Comparison of ENCODE assay signal across 20 cellular contexts in genomic region chr5:178785999-178786398, GRCh38. TPM values are rescaled to one million over a fixed set of nuclear protein-coding genes. Genes with fewer than 3 reads are reported as not detected.
DNase-seq lines count a peak whose midpoint lies in the region; ATAC-seq, FAIRE-seq and TF ChIP-seq lines count a peak whose summit lies in the region.
"Had no signal": no experiment of that assay in that cellular context is flagged by ENCODE, and none has a peak within 500 bp of the region (broad histone marks: within the 10 kb centered on the region; RNA-seq: fewer than 3 reads in every experiment).

No MANE protein-coding gene starts in this region.

- no peak overlapping the region for H3K4me2 ChIP-seq in HepG2 (ENCODE audit: low read depth, low read length)

- H3K4me1 Mint-ChIP-seq in HFFc6 (ENCODE audit: low read depth): peaks cover 29% of the 10 kb centered on the region
- H3K4me1 Mint-ChIP-seq: mesothelial cell of epicardium had no signal

- TF ChIP-seq CTCF in HFFc6 (IDR thresholded peaks at IDR 0.05) (no peak), HepG2 (CRISPR knock-in tag; IDR thresholded peaks at IDR 0.05) (no peak)

- H3K79me2 ChIP-seq in HepG2 (ENCODE audit: insufficient read depth, low read length): no peaks in the 10 kb centered on the region

- no TSS peak for BruUV-seq in HepG2 (replicated peaks; lab: Mats Ljungman, UMichigan)

- no peak overlapping the region for H2AFZ ChIP-seq in HepG2 (ENCODE audit: low read length)

- CTCF ChIA-PET in HepG2 (lab: Yijun Ruan, JAX; ENCODE audit: low intra/inter-chr PET ratio, low total read pairs): no interaction called here

- no peak for FAIRE-seq in HepG2 (lab: Jason Lieb, UNC)
- FAIRE-seq: GM12891, pancreas, TTC549 had no signal

- no peaks in the 10 kb centered on the region; the same call in 1 of the 2 replicates for H3K36me3 Mint-ChIP-seq in HFFc6 (ENCODE audit: low read depth)
- H3K36me3 Mint-ChIP-seq: activated CD4-positive, alpha-beta memory T cell treated with anti-CD3 and anti-CD28 coated beads for 36 hours had no signal

- H3K27ac ChIP-seq in HepG2 (ENCODE audit: extremely low read length, insufficient read depth, low read length): no peak overlapping the region
- H3K27ac ChIP-seq: ascending aorta, gastroesophageal sphincter, pancreas, SJCRH30 had no signal

- no peak overlapping the region; the same call in 1 of the 2 replicates for H3K4me3 Mint-ChIP-seq in HFFc6
- H3K4me3 Mint-ChIP-seq: activated CD4-positive, alpha-beta memory T cell treated with anti-CD3 and anti-CD28 coated beads for 36 hours; mesothelial cell of epicardium had no signal

- no peak overlapping the region for H3K9ac ChIP-seq in HepG2 (ENCODE audit: insufficient read depth, low read depth, low read length)

- in situ Hi-C loops in HepG2 (cut with HindIII; ENCODE audit: extremely low pct_ligation_motif_present, low pct_unique_long_range_greater_than_20kb): no loop called here

- DNase-seq in AG08395 (ENCODE audit: low spot score) (peak; percentile 43), HFFc6 (peak; percentile 73), SKM-1 treated with dmso at 0.1 percent for 144 hours (lab: John Stamatoyannopoulos, UW; ENCODE audit: unreplicated experiment) (peak; percentile 81), HepG2 (ENCODE audit: low spot score) (no peak), HUDEP-2 (lab: John Stamatoyannopoulos, UW; ENCODE audit: unreplicated experiment in 76 of 76) (no peak), dedifferentiated amniotic fluid mesenchymal stem cell (ENCODE audit: extremely low spot score) (no peak)
- no peak for DNase-seq in stimulated activated CD8-positive, alpha-beta memory T cell treated with anti-CD3 and anti-CD28 coated beads, Interleukin-4, amount 100 ng/mL, for 48 hours
- DNase-seq: activated CD4-positive, alpha-beta memory T cell treated with anti-CD3 and anti-CD28 coated beads for 36 hours; BE2C; KBM-7; NCI-H1930; SJCRH30 had no signal

- ATAC-seq in HepG2: no peak
- no peak for ATAC-seq in HG03432 (IDR thresholded peaks at IDR 0.05; ENCODE audit: unreplicated experiment)
- ATAC-seq: gastroesophageal sphincter had no signal

- peaks cover 13% of the 10 kb centered on the region for H3K4me1 ChIP-seq in HepG2 (ENCODE audit: insufficient read depth, low read length)
- H3K4me1 ChIP-seq: ascending aorta, BE2C, gastroesophageal sphincter, pancreas, SJCRH30 had no signal

- 33% methylated on average over 3 of the region's 6 CpGs for WGBS in HepG2 (ENCODE audit: low lambda C conversion rate)

- no peak for TF ChIP-seq POLR2A in HepG2 (IDR thresholded peaks at IDR 0.05; ENCODE audit: insufficient read depth in 1 of 2, low read depth in 2 of 2, low read length in 2 of 2)

- intact Hi-C loops in HepG2 (cut with micrococcal nuclease; ENCODE audit: unreplicated experiment): no loop called here

- no peak for TF ChIP-seq RAD21 in HepG2 (CRISPR knock-in tag; IDR thresholded peaks at IDR 0.05)

- H3K27me3 ChIP-seq in HepG2 (ENCODE audit: control insufficient read depth in 1 of 2, insufficient read depth in 2 of 2, low read length in 2 of 2): peaks cover 2 to 18% of the 10 kb centered on the region in 2 experiments; a peak in 3 of 5 replicates
- H3K27me3 ChIP-seq: ascending aorta, BE2C, pancreas, SJCRH30 had no signal

- H4K20me1 ChIP-seq in HepG2 (ENCODE audit: insufficient read depth, low read length): no peaks in the 10 kb centered on the region

- no peaks in the 10 kb centered on the region for H3K36me3 ChIP-seq in HepG2 (replicated peaks in 1 of 2; ENCODE audit: control insufficient read depth in 1 of 2, insufficient read depth in 2 of 2, low read length in 2 of 2)
- H3K36me3 ChIP-seq: ascending aorta, gastroesophageal sphincter, pancreas, SJCRH30 had no signal

- POLR2A ChIA-PET in HepG2 (lab: Yijun Ruan, JAX): no interaction called here

- peaks cover 23% of the 10 kb centered on the region for H3K9me3 Mint-ChIP-seq in HFFc6
- H3K9me3 Mint-ChIP-seq: activated CD4-positive, alpha-beta memory T cell treated with anti-CD3 and anti-CD28 coated beads for 36 hours; activated T-helper 2 cell treated with anti-CD3 and anti-CD28 coated beads, Interferon-gamma antibody, Interleukin-2, Interleukin-4, amounts not matched to agents 10 μg/mL and 5 μg/mL and 100 μg/mL, durations not matched to agents 14 hours and 24 hours and 36 hours had no signal

- TF ChIP-seq EP300 in HepG2 (IDR thresholded peaks at IDR 0.05; ENCODE audit: low read depth in 2 of 2, low read length in 2 of 2): no peak
- no peak for TF ChIP-seq EP300 in HepG2 (CRISPR knock-in tag; IDR thresholded peaks at IDR 0.05; ENCODE audit: borderline replicate concordance)

- H3K27ac Mint-ChIP-seq in HFFc6: peak overlapping the region; percentile 72
- H3K27ac Mint-ChIP-seq: activated CD4-positive, alpha-beta memory T cell treated with anti-CD3 and anti-CD28 coated beads for 36 hours; activated T-helper 2 cell treated with anti-CD3 and anti-CD28 coated beads, Interferon-gamma antibody, Interleukin-2, Interleukin-4, amounts not matched to agents 10 μg/mL and 5 μg/mL and 100 μg/mL, durations not matched to agents 14 hours and 24 hours and 36 hours; mesothelial cell of epicardium had no signal

- H3K4me3 ChIP-seq in HepG2 (replicated peaks in 1 of 3; ENCODE audit: insufficient read depth in 1 of 3, low read depth in 2 of 3, low read length in 3 of 3): no peak overlapping the region
- H3K4me3 ChIP-seq: ascending aorta, gastroesophageal sphincter, pancreas, SJCRH30 had no signal

- no peaks in the 10 kb centered on the region for H3K9me3 ChIP-seq in HepG2 (ENCODE audit: low read length)
- H3K9me3 ChIP-seq: ascending aorta, BE2C, gastroesophageal sphincter, pancreas, SJCRH30 had no signal

- H3K27me3 Mint-ChIP-seq in HFFc6 (ENCODE audit: insufficient read depth): peaks cover 9% of the 10 kb centered on the region

TF ChIP-seq in HepG2, 621 proteins besides CTCF, POLR2A, EP300 and RAD21:
- TF ChIP-seq FOSL2 (CRISPR knock-in tag; IDR thresholded peaks at IDR 0.05) (0 out of 2 replicates have a peak, but pooled peaks have one; percentile 12), ZNF510 (CRISPR knock-in tag; IDR thresholded peaks at IDR 0.05; ENCODE audit: low read depth) (no peak)

RNA-seq across cellular contexts. Expression of gene ZNF354A, which starts 55.5 kb away (rescaled TPM):
- 1 to 10 TPM; 6.7 to 7.6 (median 7.4) TPM for total RNA-seq in HFFc6 (2021; fragmentation: NEBNext Ultra II Directional; extraction: Animal tissue kit (Norgen Biotek cat#: 25700))
- total RNA-seq in HepG2 (2016; rRNA removed; fragmentation: Illumina TruSeq; extraction: Trizol): 3.1 TPM in 2 replicates
- 2.9 and 4.1 TPM in 2 replicates for total RNA-seq in HepG2 (2016; cell fraction: cytosol; rRNA removed; fragmentation: Illumina TruSeq; extraction: Trizol; ENCODE audit: low read depth)
- total RNA-seq in HepG2 (2016; cell fraction: insoluble cytoplasmic fraction; rRNA removed; fragmentation: Illumina TruSeq; extraction: Trizol): 3.3 and 3.7 TPM in 2 replicates
- total RNA-seq in HepG2 (2016; cell fraction: membrane; rRNA removed; fragmentation: Illumina TruSeq; extraction: Trizol): 2.7 and 3.3 TPM in 2 replicates
- 4.3 and 4.4 TPM in 2 replicates for total RNA-seq in HepG2 (2016; cell fraction: nucleus; rRNA removed; fragmentation: Illumina TruSeq; extraction: Trizol)
- polyA plus RNA-seq in HepG2 (2011; rRNA removed): 2.9 TPM in 2 replicates
- polyA plus RNA-seq in HepG2 (2011; cell fraction: cytosol; rRNA removed): 1.2 and 1.7 TPM in 2 replicates
- polyA plus RNA-seq in HepG2 (2011; cell fraction: nucleus; rRNA removed): 3.6 and 4.6 TPM in 2 replicates
- polyA plus RNA-seq in HepG2 (2012): 2.2 and 3.0 TPM in 2 replicates
- polyA plus RNA-seq in HepG2 (2016; cell fraction: cytosol; fragmentation: Illumina TruSeq; extraction: Trizol; ENCODE audit: low read depth): 0.36 and 0.38 TPM in 2 replicates
- 3.9 and 4.9 TPM in 2 replicates for polyA plus RNA-seq in HepG2 (2016; cell fraction: insoluble cytoplasmic fraction; fragmentation: Illumina TruSeq; extraction: Trizol; ENCODE audit: low read depth)
- 1.2 and 1.5 TPM in 2 replicates for polyA plus RNA-seq in HepG2 (2016; cell fraction: membrane; fragmentation: Illumina TruSeq; extraction: Trizol; ENCODE audit: low read depth)
- 10.8 and 11.3 TPM in 2 replicates for polyA plus RNA-seq in HepG2 (2016; cell fraction: nucleus; fragmentation: Illumina TruSeq; extraction: Trizol; ENCODE audit: insufficient read depth, low read depth)
- 2.3 TPM in 2 replicates for polyA minus RNA-seq in HepG2 (2011; rRNA and poly(A)+ RNA removed; ENCODE audit: low replicate concordance)
- polyA minus RNA-seq in HepG2 (2011; cell fraction: cytosol; rRNA and poly(A)+ RNA removed): 1.5 and 2.0 TPM in 2 replicates
- 3.6 and 5.3 TPM in 2 replicates for polyA minus RNA-seq in HepG2 (2011; cell fraction: nucleus; rRNA and poly(A)+ RNA removed)

Comparison
In these comparisons a context has a peak if more than half of its experiments do, and no peak if none do; other contexts are left out.
1. DNase-seq: peak in AG08395 (single experiment), HFFc6 (single experiment) and SKM-1 treated with dmso at 0.1 percent for 144 hours (single experiment); none in HepG2 (single experiment), HUDEP-2 (0 of 76), stimulated activated CD8-positive, alpha-beta memory T cell treated with anti-CD3 and anti-CD28 coated beads, Interleukin-4, amount 100 ng/mL, for 48 hours (single experiment) and dedifferentiated amniotic fluid mesenchymal stem cell (single experiment).